Comparison of ENCODE assay signal across 1 cellular context in genomic region chr13:104779311-104779710, GRCh38.
TF ChIP-seq lines count a peak whose summit lies in the region.

No MANE protein-coding gene starts in this region.

TF ChIP-seq in SK-N-SH treated with all-trans-retinoic acid at 6 μM for 48 hours, 23 proteins besides CTCF, POLR2A, EP300 and RAD21 (continued from another document):
- TF ChIP-seq CSRNP3 (CRISPR knock-in tag; IDR thresholded peaks at IDR 0.05) (no peak), ISL1 (CRISPR knock-in tag; IDR thresholded peaks at IDR 0.05) (no peak), TSHZ2 (CRISPR knock-in tag; IDR thresholded peaks at IDR 0.05) (no peak), ESRRG (CRISPR knock-in tag; IDR thresholded peaks at IDR 0.05) (no peak), CREB5 (CRISPR knock-in tag; IDR thresholded peaks at IDR 0.05; ENCODE audit: low read depth) (no peak), GLIS3 (CRISPR knock-in tag; IDR thresholded peaks at IDR 0.05) (no peak), ZNF8 (CRISPR knock-in tag; IDR thresholded peaks at IDR 0.05) (no peak), BACH2 (CRISPR knock-in tag; IDR thresholded peaks at IDR 0.05; ENCODE audit: borderline replicate concordance) (no peak), TCF4 (CRISPR knock-in tag; IDR thresholded peaks at IDR 0.05; ENCODE audit: borderline replicate concordance) (no peak)
